9 cellular contexts compared by ENCODE assay signal in the genomic region with DNA sequence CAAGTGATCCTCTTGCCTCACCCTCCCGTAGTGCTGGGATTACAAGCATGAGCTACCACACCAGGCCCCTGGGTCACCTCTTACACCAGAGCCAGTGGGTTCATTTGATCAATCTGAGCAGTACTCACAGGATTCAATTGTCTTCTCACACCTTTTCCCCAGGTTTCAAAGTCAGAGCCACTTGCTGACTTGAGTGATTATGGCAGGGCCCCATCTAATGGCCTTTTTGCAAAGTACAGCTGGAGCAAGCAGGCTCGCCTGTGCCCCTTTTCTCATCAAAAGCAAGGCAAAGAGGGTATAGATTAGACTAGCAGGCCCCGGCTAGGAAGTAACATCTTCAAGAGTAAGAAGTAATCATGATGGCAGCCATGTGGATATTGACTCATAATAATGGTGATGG.
DNase-seq lines count a peak whose midpoint lies in the region; ATAC-seq, FAIRE-seq and TF ChIP-seq lines count a peak whose summit lies in the region.
"Had no signal": no experiment of that assay in that cellular context is flagged by ENCODE, and none has a peak within 500 bp of the region (broad histone marks: within the 10 kb centered on the region; RNA-seq: fewer than 3 reads in every experiment).

No MANE protein-coding gene starts in this region.

- H3K4me2 ChIP-seq in A549 (no peak overlapping the region), MM.1S (ENCODE audit: low read depth, low read length) (no peak overlapping the region)

- no peak overlapping the region for H3K27ac ChIP-seq in A549
- H3K27ac ChIP-seq in MM.1S (ENCODE audit: low read length) = no peak overlapping the region

- peak; percentile 58 to 61 for DNase-seq in A549 (ENCODE audit: low read depth in 1 of 2, low spot score in 1 of 2)
- DNase-seq in GM12865 (ENCODE audit: low read depth) = peak; percentile 89
- DNase-seq in MM.1S = peak; percentile 15
- DNase-seq in T-helper 9 cell = peak; percentile 11
- peak; percentile 70 for DNase-seq in cerebellar cortex (ENCODE audit: low spot score)
- DNase-seq in mucosa of descending colon = peak in 1 of 3 donors; percentile 41
- DNase-seq in sciatic nerve (ENCODE audit: low spot score) = no peak

- H3K4me3 ChIP-seq in A549 (no peak overlapping the region), GM12865 (ENCODE audit: low read depth, low read length) (no peak overlapping the region), MM.1S (ENCODE audit: low read length) (no peak overlapping the region), mucosa of descending colon (no peak overlapping the region)
- H3K4me3 ChIP-seq: lung had no signal

- H4K20me1 ChIP-seq in MM.1S (ENCODE audit: insufficient read depth, low read length) = no peaks in the 10 kb centered on the region

- no peaks in the 10 kb centered on the region for H3K79me2 ChIP-seq in MM.1S (ENCODE audit: low read length)

- H3K36me3 ChIP-seq in MM.1S (replicated peaks; ENCODE audit: insufficient read depth, low read length) (no peaks in the 10 kb centered on the region), mucosa of descending colon (ENCODE audit: low read depth) (no peaks in the 10 kb centered on the region)

- TF ChIP-seq EP300 in A549 (IDR thresholded peaks at IDR 0.05) = no peak

- no peak for TF ChIP-seq POLR2A in A549 (IDR thresholded peaks at IDR 0.05; ENCODE audit: low read length)

- intact Hi-C loops in mucosa of descending colon (cut with DNase I, micrococcal nuclease) = no loop called here
- intact Hi-C loops in sciatic nerve (cut with DNase I) = no loop called here

- WGBS in A549 (ENCODE audit: missing lambda C conversion rate) = 32% methylated on average over 3 of the region's 3 CpGs

- no peaks in the 10 kb centered on the region for H3K9me2 ChIP-seq in MM.1S (replicated peaks; ENCODE audit: insufficient read depth, low read length)

- peak; percentile 69 to 78; a peak in 5 of 6 replicates for ATAC-seq in A549
- ATAC-seq in mucosa of descending colon = peak; percentile 73
- ATAC-seq in sciatic nerve = no peak
- ATAC-seq in HG03025 (IDR thresholded peaks at IDR 0.05; ENCODE audit: low FRiP score, unreplicated experiment) = no peak

- no peak overlapping the region for H3K9ac ChIP-seq in MM.1S (ENCODE audit: low read length)

- no peak overlapping the region for H2AFZ ChIP-seq in MM.1S (ENCODE audit: low read length)

- peak; percentile 58 to 72 for TF ChIP-seq RAD21 in A549 (conservative IDR thresholded peaks at IDR 0.05 in 1 of 2, IDR thresholded peaks at IDR 0.05 in 1 of 2)

- POLR2A ChIA-PET in A549 (lab: Yijun Ruan, JAX) = no interaction called here

- TF ChIP-seq CTCF in A549 (IDR thresholded peaks at IDR 0.05) (peak; percentile 38; the same call in 2 of the 3 replicates), GM12865 (IDR thresholded peaks at IDR 0.05; ENCODE audit: insufficient read depth, low read depth, low read length, missing control alignments) (peak; percentile 66), MM.1S (IDR thresholded peaks at IDR 0.05; ENCODE audit: low read length) (peak; percentile 32), mucosa of descending colon (IDR thresholded peaks at IDR 0.05) (no peak)

- H3F3A ChIP-seq in MM.1S (ENCODE audit: insufficient read depth, low read length) = no peaks in the 10 kb centered on the region

- no peak for FAIRE-seq in A549 (lab: Jason Lieb, UNC)

- no peaks in the 10 kb centered on the region for H3K4me1 ChIP-seq in A549
- no peaks in the 10 kb centered on the region for H3K4me1 ChIP-seq in MM.1S (ENCODE audit: low read length)
- no peaks in the 10 kb centered on the region for H3K4me1 ChIP-seq in mucosa of descending colon (ENCODE audit: low read depth)

- no peaks in the 10 kb centered on the region for H3K27me3 ChIP-seq in MM.1S (replicated peaks; ENCODE audit: insufficient read depth, low read length)

- H3K9me3 ChIP-seq in A549 = no peaks in the 10 kb centered on the region
- no peaks in the 10 kb centered on the region for H3K9me3 ChIP-seq in MM.1S (replicated peaks; ENCODE audit: insufficient read depth, low read length)
- no peaks in the 10 kb centered on the region for H3K9me3 ChIP-seq in mucosa of descending colon

- CTCF ChIA-PET in A549 (lab: Yijun Ruan, JAX) = interaction anchor here (0.5 to 4.8 kb wide), 16 partner anchors 9 to 229 kb away, joined by 3 to 30 read pairs (median 5); no protein-coding TSS in a partner anchor

TF ChIP-seq in A549, 52 proteins besides CTCF, POLR2A, EP300 and RAD21:
- TF ChIP-seq SMC3 (IDR thresholded peaks at IDR 0.05) = peak; percentile 34; the same call in 1 of the 3 replicates
- no peak for TF ChIP-seq BHLHE40 (IDR thresholded peaks at IDR 0.05; ENCODE audit: low read depth, low read length)
- TF ChIP-seq GATA3 (IDR thresholded peaks at IDR 0.05; ENCODE audit: borderline replicate concordance) = no peak
- no peak for TF ChIP-seq EHF (CRISPR knock-in tag; IDR thresholded peaks at IDR 0.05)
- TF ChIP-seq RFX5 (IDR thresholded peaks at IDR 0.05) = no peak
- TF ChIP-seq, protein P1, sequence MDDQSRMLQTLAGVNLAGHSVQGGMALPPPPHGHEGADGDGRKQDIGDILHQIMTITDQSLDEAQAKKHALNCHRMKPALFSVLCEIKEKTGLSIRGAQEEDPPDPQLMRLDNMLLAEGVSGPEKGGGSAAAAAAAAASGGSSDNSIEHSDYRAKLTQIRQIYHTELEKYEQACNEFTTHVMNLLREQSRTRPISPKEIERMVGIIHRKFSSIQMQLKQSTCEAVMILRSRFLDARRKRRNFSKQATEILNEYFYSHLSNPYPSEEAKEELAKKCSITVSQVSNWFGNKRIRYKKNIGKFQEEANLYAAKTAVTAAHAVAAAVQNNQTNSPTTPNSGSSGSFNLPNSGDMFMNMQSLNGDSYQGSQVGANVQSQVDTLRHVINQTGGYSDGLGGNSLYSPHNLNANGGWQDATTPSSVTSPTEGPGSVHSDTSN (IDR thresholded peaks at IDR 0.05) = no peak

Comparison
In these comparisons a context has a peak if more than half of its experiments do, and no peak if none do; other contexts are left out.
1. ATAC-seq: peak in A549 (2 of 2) and mucosa of descending colon (single experiment); none in sciatic nerve (single experiment) and HG03025 (single experiment).